In the genomic region with DNA sequence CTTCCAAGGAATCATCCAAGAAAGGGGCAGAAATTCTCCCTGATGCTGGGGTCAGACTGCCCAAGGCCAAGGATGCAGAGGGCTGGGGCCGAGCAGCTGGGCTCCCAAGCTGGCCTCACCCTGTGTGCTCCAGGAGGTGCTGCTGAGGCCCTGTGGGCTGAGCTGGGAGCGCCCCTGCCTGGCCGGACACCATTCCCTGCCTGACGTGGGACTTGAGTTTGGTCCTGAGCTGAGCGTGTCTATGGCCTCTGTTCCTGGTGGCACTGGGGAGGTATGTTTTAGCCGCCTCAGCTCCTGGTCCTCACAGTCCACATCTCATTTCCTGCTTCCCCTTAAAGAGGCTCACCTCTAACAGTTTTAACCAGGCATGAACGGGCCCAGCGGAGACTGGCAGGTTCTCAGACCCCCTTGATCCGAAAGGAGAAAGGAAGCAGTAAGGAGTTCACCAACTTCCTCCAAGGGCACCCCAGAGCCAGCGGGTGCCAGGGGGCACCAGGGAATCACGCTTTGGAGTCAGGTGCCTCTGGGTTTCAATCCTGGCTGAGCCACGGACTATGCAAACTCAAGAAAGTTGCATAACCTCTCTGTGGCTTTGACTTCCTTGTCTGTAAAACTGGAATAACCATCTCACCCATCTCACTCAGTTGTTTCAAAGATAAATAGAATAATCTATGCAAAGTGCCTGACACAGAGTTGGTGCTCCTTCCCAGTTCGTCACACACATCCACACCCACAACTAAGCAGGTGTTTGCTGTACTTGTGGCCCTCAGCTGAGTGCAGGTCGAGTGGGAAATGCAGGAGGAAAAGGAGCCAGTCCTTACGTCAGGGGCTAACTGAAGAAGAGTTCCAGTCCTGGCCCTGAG, we compare ENCODE assay signal across 8 cellular contexts. TPM values are rescaled to one million over a fixed set of nuclear protein-coding genes. Genes with fewer than 3 reads are reported as not detected.
DNase-seq lines count a peak whose midpoint lies in the region; ATAC-seq and TF ChIP-seq lines count a peak whose summit lies in the region.

No MANE protein-coding gene starts in this region.

- H3K4me2 ChIP-seq in mesendoderm (ENCODE audit: low read length): no peak overlapping the region

- H3K9me3 Mint-ChIP-seq in mesothelial cell of epicardium: no peaks in the 10 kb centered on the region

- ATAC-seq in HG02678 (IDR thresholded peaks at IDR 0.05; ENCODE audit: unreplicated experiment): peak; percentile 57
- ATAC-seq in HG02981 (IDR thresholded peaks at IDR 0.05; ENCODE audit: unreplicated experiment): no peak

- no peaks in the 10 kb centered on the region for H3K79me1 ChIP-seq in mesendoderm (ENCODE audit: low read length)

- H4K5ac ChIP-seq in mesendoderm (ENCODE audit: low read length): no peak overlapping the region

- no peak overlapping the region for H3K56ac ChIP-seq in mesendoderm (ENCODE audit: low read length)

- no peaks in the 10 kb centered on the region for H3K79me2 ChIP-seq in mesendoderm (ENCODE audit: control insufficient read depth, insufficient read depth, low read length)

- H3K4me1 ChIP-seq in mesendoderm (ENCODE audit: control insufficient read depth, low read depth, low read length): peaks cover 8% of the 10 kb centered on the region
- H3K4me1 ChIP-seq in effector memory CD4-positive, alpha-beta T cell (ENCODE audit: control insufficient read depth, insufficient read depth, low read length, poor library complexity, severe bottlenecking): no peaks in the 10 kb centered on the region

- no peak overlapping the region for H3K27ac Mint-ChIP-seq in mesothelial cell of epicardium

- no peak overlapping the region for H3K4ac ChIP-seq in mesendoderm (ENCODE audit: low read depth, low read length)

- no peak overlapping the region for H3K18ac ChIP-seq in mesendoderm (ENCODE audit: low read length)

- no peak overlapping the region for H3K9ac ChIP-seq in mesendoderm (ENCODE audit: low read length)

- H2AK5ac ChIP-seq in mesendoderm (ENCODE audit: low read length): peak overlapping the region; percentile 46

- no peak overlapping the region for H3K27ac ChIP-seq in mesendoderm (ENCODE audit: low read depth, low read length)
- no peak overlapping the region for H3K27ac ChIP-seq in effector memory CD4-positive, alpha-beta T cell (ENCODE audit: insufficient read depth, low read length, poor library complexity, severe bottlenecking)

- H3K4me3 Mint-ChIP-seq in mesothelial cell of epicardium: no peak overlapping the region

- no CpG with 5 or more reads among the region's 15 CpGs for WGBS in mesendoderm (ENCODE audit: extremely low coverage, insufficient coverage, low lambda C conversion rate)

- H2BK15ac ChIP-seq in mesendoderm (replicated peaks; ENCODE audit: low read depth): no peak overlapping the region

- TF ChIP-seq CTCF in astrocyte of the cerebellum (IDR thresholded peaks at IDR 0.05; ENCODE audit: low read depth, low read length, missing control alignments) (peak; percentile 34), mesothelial cell of epicardium (IDR thresholded peaks at IDR 0.05; ENCODE audit: unreplicated experiment) (no peak)

- H3K36me3 ChIP-seq in mesendoderm (ENCODE audit: control insufficient read depth, insufficient read depth, low read length): no peaks in the 10 kb centered on the region
- no peaks in the 10 kb centered on the region for H3K36me3 ChIP-seq in effector memory CD4-positive, alpha-beta T cell (ENCODE audit: control insufficient read depth, insufficient read depth, low read length)

- H3K36me3 Mint-ChIP-seq in mesothelial cell of epicardium: no peaks in the 10 kb centered on the region

- H3K23ac ChIP-seq in mesendoderm (ENCODE audit: low read length): no peak overlapping the region

- H2BK120ac ChIP-seq in mesendoderm (ENCODE audit: low read depth, low read length): no peak overlapping the region

- peak; percentile 63 for DNase-seq in ELF-1 (ENCODE audit: low read depth, low spot score)
- no peak for DNase-seq in astrocyte of the cerebellum (ENCODE audit: low read depth)
- peak; percentile 78 for DNase-seq in mesendoderm
- DNase-seq in mesothelial cell of epicardium (ENCODE audit: low spot score in 2 of 2, unreplicated experiment in 2 of 2): no peak
- DNase-seq in G401 (ENCODE audit: low spot score): no peak
- DNase-seq in effector memory CD4-positive, alpha-beta T cell: no peak

- H3K27me3 Mint-ChIP-seq in mesothelial cell of epicardium (ENCODE audit: low read depth): no peaks in the 10 kb centered on the region

- in situ Hi-C loops in astrocyte of the cerebellum (cut with HindIII; ENCODE audit: low sequenced_read_pairs): no loop called here
- in situ Hi-C loops in G401 (cut with HindIII; ENCODE audit: low sequenced_read_pairs): no loop called here

- H3K9me3 ChIP-seq in effector memory CD4-positive, alpha-beta T cell (ENCODE audit: control insufficient read depth, low read length): no peaks in the 10 kb centered on the region

- H3K4me1 Mint-ChIP-seq in mesothelial cell of epicardium: peaks cover 20% of the 10 kb centered on the region

- H4K8ac ChIP-seq in mesendoderm (ENCODE audit: low read depth, low read length): no peak overlapping the region

- H2BK5ac ChIP-seq in mesendoderm (ENCODE audit: low read length): no peak overlapping the region

- H3K4me3 ChIP-seq in astrocyte of the cerebellum (ENCODE audit: low read depth, low read length) (no peak overlapping the region), mesendoderm (ENCODE audit: low read length) (no peak overlapping the region)
- no peak overlapping the region for H3K4me3 ChIP-seq in effector memory CD4-positive, alpha-beta T cell (ENCODE audit: insufficient read depth, low read depth, low read length, poor library complexity, severe bottlenecking)

- no peaks in the 10 kb centered on the region for H3K27me3 ChIP-seq in mesendoderm (ENCODE audit: insufficient read depth, low read length, poor library complexity)
- no peaks in the 10 kb centered on the region for H3K27me3 ChIP-seq in effector memory CD4-positive, alpha-beta T cell (replicated peaks; ENCODE audit: control insufficient read depth, insufficient read depth, low read length, poor library complexity, severe bottlenecking)

RNA-seq across cellular contexts. Expression of a gene that starts 48.6 kb away (rescaled TPM):
- polyA plus RNA-seq in mesendoderm (2013, experiment 1 of 2): 10.7 TPM
- 9.8 TPM for polyA plus RNA-seq in mesendoderm (2013, experiment 2 of 2)
- total RNA-seq in mesothelial cell of epicardium: 8.0 to 11.6 TPM (median 9.5 TPM) in 3 replicates
- total RNA-seq in G401 (2014; rRNA removed; shearing (Covaris generic)): not detected in 2 replicates

Comparison
In these comparisons a context has a peak if more than half of its experiments do, and no peak if none do; other contexts are left out.
1. DNase-seq: peak in ELF-1 (single experiment) and mesendoderm (single experiment); none in astrocyte of the cerebellum (single experiment), mesothelial cell of epicardium (0 of 2), G401 (single experiment) and effector memory CD4-positive, alpha-beta T cell (0 of 3).